1 cellular context compared by ENCODE assay signal in the genomic region with DNA sequence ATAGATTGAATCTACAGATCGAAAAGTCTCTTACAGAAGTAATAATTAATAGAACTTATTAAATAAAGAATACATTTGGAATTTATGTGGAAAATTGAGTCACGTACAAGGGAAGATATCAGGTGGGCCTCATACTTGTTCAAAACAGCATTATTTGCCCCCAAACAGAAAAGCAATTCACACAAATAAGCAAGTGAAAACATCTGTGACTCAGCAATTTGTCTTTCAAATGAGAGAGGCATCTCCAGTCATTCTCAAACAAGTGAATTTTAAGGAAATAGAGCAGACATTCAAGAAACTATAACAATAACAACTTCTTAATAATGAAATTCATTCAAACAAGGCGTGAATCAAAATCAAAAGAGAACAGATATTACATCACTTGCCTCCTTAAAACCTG.
TF ChIP-seq lines count a peak whose summit lies in the region.

No MANE protein-coding gene starts in this region.

TF ChIP-seq in endothelial cell of umbilical vein, 7 proteins besides CTCF, POLR2A, EP300 and RAD21 (continued from another document):
- no peak for TF ChIP-seq FOS (IDR thresholded peaks at IDR 0.05; ENCODE audit: borderline replicate concordance, insufficient read depth, low read length)
- no peak for TF ChIP-seq MYC (IDR thresholded peaks at IDR 0.05; ENCODE audit: low read depth, low read length)
- no peak for TF ChIP-seq JUN (IDR thresholded peaks at IDR 0.05; ENCODE audit: borderline replicate concordance, insufficient read depth, insufficient read length, low read depth)
